Comparison of ENCODE assay signal across 9 cellular contexts in the genomic region with DNA sequence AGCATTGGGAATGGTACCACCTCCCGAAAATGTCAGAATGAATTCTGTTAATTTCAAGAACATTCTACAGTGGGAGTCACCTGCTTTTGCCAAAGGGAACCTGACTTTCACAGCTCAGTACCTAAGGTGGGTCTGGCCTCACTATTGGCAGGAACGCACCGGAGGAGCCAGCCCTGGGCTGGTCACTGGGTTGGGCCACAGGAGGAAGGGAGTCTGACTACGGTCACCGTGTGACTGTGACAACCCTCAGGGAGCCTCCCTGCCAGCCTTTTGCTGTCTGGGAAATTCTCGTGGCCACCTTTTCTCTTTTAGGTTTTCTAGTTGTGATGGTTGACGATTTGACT. TPM values are rescaled to one million over a fixed set of nuclear protein-coding genes. Genes with fewer than 3 reads are reported as not detected.
DNase-seq lines count a peak whose midpoint lies in the region; ATAC-seq and TF ChIP-seq lines count a peak whose summit lies in the region.
"Had no signal": no experiment of that assay in that cellular context is flagged by ENCODE, and none has a peak within 500 bp of the region (broad histone marks: within the 10 kb centered on the region; RNA-seq: fewer than 3 reads in every experiment).

No MANE protein-coding gene starts in this region.

- CTCF ChIA-PET in Calu3 (lab: Charles Lee): interaction anchor here (2.4 kb wide), 1 partner anchor 69 kb away, joined by 8 read pairs; no protein-coding TSS in a partner anchor

- H3K27ac ChIP-seq in hepatocyte: peak overlapping the region; percentile 77

- peaks cover 39% of the 10 kb centered on the region for H3K36me3 Mint-ChIP-seq in Calu3 (ENCODE audit: insufficient read depth, unreplicated experiment)

- H3K4me1 ChIP-seq in hepatocyte (ENCODE audit: insufficient read depth): peaks cover 7% of the 10 kb centered on the region

- no peak overlapping the region for H3K4me3 ChIP-seq in hepatocyte

- no peaks in the 10 kb centered on the region for H3K9me3 Mint-ChIP-seq in Calu3 (ENCODE audit: low read depth, unreplicated experiment)

- peak overlapping the region; percentile 96 for H3K4me3 Mint-ChIP-seq in Calu3 (ENCODE audit: low read depth, unreplicated experiment)

- no TSS peak for BruUV-seq in Calu3 (replicated peaks; lab: Mats Ljungman, UMichigan)

- H3K4me1 Mint-ChIP-seq in Calu3 (ENCODE audit: low read depth, unreplicated experiment): peaks cover 53% of the 10 kb centered on the region

- H3K27me3 Mint-ChIP-seq in Calu3 (ENCODE audit: unreplicated experiment): no peaks in the 10 kb centered on the region

- intact Hi-C loops in Calu3 (cut with micrococcal nuclease; ENCODE audit: unreplicated experiment): loop anchor here (2.0 to 10.0 kb wide), 2 partner anchors 56 to 68 kb away; a partner anchor contains a TSS

- no peaks in the 10 kb centered on the region for H3K9me2 ChIP-seq in hepatocyte (replicated peaks; ENCODE audit: insufficient read depth)

- H3K36me3 ChIP-seq in hepatocyte (replicated peaks; ENCODE audit: insufficient read depth, low read depth): no peaks in the 10 kb centered on the region

- no peaks in the 10 kb centered on the region for H3K9me3 ChIP-seq in hepatocyte (ENCODE audit: low read depth)

- H4K20me1 ChIP-seq in hepatocyte (ENCODE audit: insufficient read depth, poor library complexity, severe bottlenecking): no peaks in the 10 kb centered on the region

- H3K79me2 ChIP-seq in hepatocyte: peaks cover 14% of the 10 kb centered on the region

- 89% methylated on average over 7 of the region's 7 CpGs for WGBS in hepatocyte (ENCODE audit: low lambda C conversion rate, missing lambda C conversion rate)

- peak; percentile 1 for ATAC-seq in GM19467 (IDR thresholded peaks at IDR 0.05; ENCODE audit: unreplicated experiment)
- ATAC-seq in HG03460 (IDR thresholded peaks at IDR 0.05; ENCODE audit: unreplicated experiment): peak; percentile 13

- H2AFZ ChIP-seq in hepatocyte: no peak overlapping the region

- H3K4me2 ChIP-seq in hepatocyte: no peak overlapping the region

- TF ChIP-seq CTCF in Calu3 (IDR thresholded peaks at IDR 0.05; ENCODE audit: unreplicated experiment) (no peak), hepatocyte (IDR thresholded peaks at IDR 0.05; ENCODE audit: poor library complexity) (no peak)

- H3K27me3 ChIP-seq in hepatocyte: no peaks in the 10 kb centered on the region

- H3K27ac Mint-ChIP-seq in Calu3 (ENCODE audit: unreplicated experiment): no peak overlapping the region

- DNase-seq in Calu3: no peak
- no peak for DNase-seq in hepatocyte (ENCODE audit: low spot score)
- no peak for DNase-seq in cerebellar cortex (ENCODE audit: low spot score)
- no peak for DNase-seq in hepatic stellate cell (ENCODE audit: low spot score)
- DNase-seq in SIG-M5 treated with dmso at 0.1 percent for 504 hours (lab: John Stamatoyannopoulos, UW; ENCODE audit: unreplicated experiment): no peak
- no peak for DNase-seq in ureter (ENCODE audit: low spot score)
- DNase-seq: GF-D8 had no signal

RNA-seq across cellular contexts. Expression of a gene that starts 2.2 kb away (rescaled TPM):
- total RNA-seq in Calu3 (2022) (16.0 and 18.2 TPM in 2 replicates), hepatocyte (27.1 and 30.2 TPM in 2 replicates), ureter (32.9 TPM)
- 23.4 and 29.2 TPM in 2 replicates for polyA plus RNA-seq in hepatocyte

RNA-seq across cellular contexts. Expression of a gene that starts 38.6 kb away (rescaled TPM):
- 25.5 and 31.0 TPM in 2 replicates for total RNA-seq in Calu3 (2022)
- total RNA-seq in hepatocyte: 18.2 and 19.9 TPM in 2 replicates
- 18.5 and 19.6 TPM in 2 replicates for polyA plus RNA-seq in hepatocyte
- 55.2 TPM for total RNA-seq in ureter

RNA-seq across cellular contexts. Expression of a gene that starts 56.4 kb away (rescaled TPM):
- total RNA-seq in Calu3 (2022): 32.1 and 35.2 TPM in 2 replicates
- total RNA-seq in hepatocyte: 23.1 and 26.9 TPM in 2 replicates
- polyA plus RNA-seq in hepatocyte: 29.0 and 33.4 TPM in 2 replicates
- 48.7 TPM for total RNA-seq in ureter
